Comparison of ENCODE assay signal across 10 cellular contexts in the genomic region with DNA sequence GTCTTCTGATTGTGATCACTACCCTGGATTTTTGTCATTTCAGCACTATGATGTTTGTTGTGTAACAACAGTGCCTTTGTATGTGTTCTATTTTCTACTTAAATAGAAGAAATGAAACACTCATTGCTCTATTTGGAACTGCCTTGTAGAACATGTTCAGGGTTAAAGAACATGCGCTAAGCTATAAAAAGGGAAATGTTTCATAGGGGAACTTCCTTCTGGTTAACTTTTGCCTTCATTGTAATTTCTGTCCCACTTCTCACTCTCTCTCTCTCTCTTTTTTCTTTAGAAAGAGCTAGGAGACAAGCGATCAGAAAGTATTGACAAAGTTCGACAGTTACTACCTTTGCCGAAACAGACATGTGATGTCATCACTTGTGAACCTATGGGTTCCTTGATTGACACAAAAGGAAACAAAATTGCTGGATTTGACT. TPM values are rescaled to one million over a fixed set of nuclear protein-coding genes. Genes with fewer than 3 reads are reported as not detected.
DNase-seq lines count a peak whose midpoint lies in the region; ATAC-seq and TF ChIP-seq lines count a peak whose summit lies in the region.
"Had no signal": no experiment of that assay in that cellular context is flagged by ENCODE, and none has a peak within 500 bp of the region (broad histone marks: within the 10 kb centered on the region; RNA-seq: fewer than 3 reads in every experiment).

Gene P2RY12 (minus strand): TSS at position 13 of the 434 bp plus-strand sequence. CDS start 45,908 bp downstream, outside the sequence.

- H3K36me3 Mint-ChIP-seq in CD8-positive, alpha-beta T cell, result no peaks in the 10 kb centered on the region

- no peaks in the 10 kb centered on the region for H3K9me3 ChIP-seq in CD8-positive, alpha-beta T cell (ENCODE audit: low read length)
- no peaks in the 10 kb centered on the region for H3K9me3 ChIP-seq in liver (ENCODE audit: control insufficient read depth in 4 of 4, low read length in 3 of 4)

- no peaks in the 10 kb centered on the region for H3K9me3 Mint-ChIP-seq in CD8-positive, alpha-beta T cell

- ATAC-seq in CD8-positive, alpha-beta T cell, result no peak
- peak; percentile 44 for ATAC-seq in GM21529 (IDR thresholded peaks at IDR 0.05; ENCODE audit: unreplicated experiment)

- no peak for DNase-seq in CD8-positive, alpha-beta T cell
- peak; percentile 44 for DNase-seq in NAMALWA (ENCODE audit: low spot score)
- DNase-seq in DMS53 (lab: John Stamatoyannopoulos, UW), result no peak
- no peak for DNase-seq in NCI-H1436 (lab: John Stamatoyannopoulos, UW)
- DNase-seq in glomerular visceral epithelial cell (ENCODE audit: extremely low spot score), result no peak
- no peak for DNase-seq in GM03348 (ENCODE audit: low spot score)

- peak within 1 kb of the TSS; percentile 0 for H3K4me3 Mint-ChIP-seq in CD8-positive, alpha-beta T cell

- H3K27ac Mint-ChIP-seq in CD8-positive, alpha-beta T cell, result no peak within 1 kb of the TSS

- no peaks in the 10 kb centered on the region for H3K36me3 ChIP-seq in CD8-positive, alpha-beta T cell (ENCODE audit: insufficient read depth, low read length)
- no peaks in the 10 kb centered on the region for H3K36me3 ChIP-seq in liver (ENCODE audit: control insufficient read depth in 4 of 4, insufficient read depth in 3 of 4, low read depth in 1 of 4, low read length in 3 of 4)

- no peaks in the 10 kb centered on the region for H3K27me3 ChIP-seq in CD8-positive, alpha-beta T cell (ENCODE audit: insufficient read depth, low read length)
- H3K27me3 ChIP-seq in liver (ENCODE audit: control insufficient read depth in 4 of 4, insufficient read depth in 4 of 4, low read length in 3 of 4), result no peaks in the 10 kb centered on the region

- H3K4me1 Mint-ChIP-seq in CD8-positive, alpha-beta T cell (ENCODE audit: low read depth), result peaks cover 6% of the 10 kb centered on the region

- 89% methylated on average over 4 of the region's 4 CpGs for WGBS in liver

- H3K4me1 ChIP-seq in CD8-positive, alpha-beta T cell (ENCODE audit: insufficient read depth, low read length), result no peaks in the 10 kb centered on the region
- peaks cover 0 to 6% (median 3%) of the 10 kb centered on the region in 4 donors for H3K4me1 ChIP-seq in liver (ENCODE audit: control insufficient read depth in 4 of 4, insufficient read depth in 4 of 4, low read length in 3 of 4)

- H3K9ac ChIP-seq in liver (ENCODE audit: low read depth in 1 of 2, low read length in 2 of 2), result no peak within 1 kb of the TSS

- H3K27ac ChIP-seq in CD8-positive, alpha-beta T cell (ENCODE audit: low read depth, low read length), result no peak within 1 kb of the TSS
- no peak within 1 kb of the TSS for H3K27ac ChIP-seq in liver (ENCODE audit: low read depth in 1 of 2, low read length in 2 of 2)
- H3K27ac ChIP-seq: RWPE1 had no signal

- POLR2A ChIA-PET in CD8-positive, alpha-beta T cell (lab: Charles Lee), result no interaction called here

- TF ChIP-seq RAD21 in liver (IDR thresholded peaks at IDR 0.05), result no peak

- intact Hi-C loops in CD8-positive, alpha-beta T cell (cut with DNase I, micrococcal nuclease), result no loop called here

- H3K27me3 Mint-ChIP-seq in CD8-positive, alpha-beta T cell (ENCODE audit: low read depth), result no peaks in the 10 kb centered on the region

- TF ChIP-seq CTCF in CD8-positive, alpha-beta T cell (IDR thresholded peaks at IDR 0.05), result no peak
- TF ChIP-seq CTCF in liver (IDR thresholded peaks at IDR 0.05; ENCODE audit: low read depth, low read length, missing input control), result no peak

- CTCF ChIA-PET in CD8-positive, alpha-beta T cell (lab: Charles Lee), result interaction anchor here (1.4 kb wide), 1 partner anchor 9 kb away, joined by 3 read pairs; no protein-coding TSS in a partner anchor

- H3K4me3 ChIP-seq in CD8-positive, alpha-beta T cell (ENCODE audit: low read depth, low read length), result no peak within 1 kb of the TSS
- H3K4me3 ChIP-seq in liver (ENCODE audit: low read depth in 1 of 3, low read length in 3 of 3), result peak within 1 kb of the TSS in 1 of 3 donors; percentile 30

TF ChIP-seq in liver, 16 proteins besides CTCF, POLR2A, EP300 and RAD21:
- TF ChIP-seq JUND (IDR thresholded peaks at IDR 0.05), result no peak
- peak; percentile 25 for TF ChIP-seq MAX (IDR thresholded peaks at IDR 0.05)
- no peak for TF ChIP-seq GABPA (IDR thresholded peaks at IDR 0.05 in 1 of 2, conservative IDR thresholded peaks at IDR 0.05 in 1 of 2)
- TF ChIP-seq EGR1 (IDR thresholded peaks at IDR 0.05; ENCODE audit: low read depth in 2 of 2), result peak in 1 of 2 donors; percentile 32
- TF ChIP-seq YY1 (IDR thresholded peaks at IDR 0.05), result no peak

RNA-seq across cellular contexts. Expression of gene P2RY12, which starts in this region (rescaled TPM):
- not detected for total RNA-seq in CD8-positive, alpha-beta T cell
- 1 to 10 TPM; 1.3 to 2.8 TPM for total RNA-seq in liver
- polyA plus RNA-seq in liver, result 1 to 10 TPM in 1 of 2 donors, under 1 TPM in 1; 0.43 to 2.0 TPM
- total RNA-seq: dermis microvascular lymphatic vessel endothelial cell had no signal
